Comparison of ENCODE assay signal across 17 cellular contexts in the genomic region with DNA sequence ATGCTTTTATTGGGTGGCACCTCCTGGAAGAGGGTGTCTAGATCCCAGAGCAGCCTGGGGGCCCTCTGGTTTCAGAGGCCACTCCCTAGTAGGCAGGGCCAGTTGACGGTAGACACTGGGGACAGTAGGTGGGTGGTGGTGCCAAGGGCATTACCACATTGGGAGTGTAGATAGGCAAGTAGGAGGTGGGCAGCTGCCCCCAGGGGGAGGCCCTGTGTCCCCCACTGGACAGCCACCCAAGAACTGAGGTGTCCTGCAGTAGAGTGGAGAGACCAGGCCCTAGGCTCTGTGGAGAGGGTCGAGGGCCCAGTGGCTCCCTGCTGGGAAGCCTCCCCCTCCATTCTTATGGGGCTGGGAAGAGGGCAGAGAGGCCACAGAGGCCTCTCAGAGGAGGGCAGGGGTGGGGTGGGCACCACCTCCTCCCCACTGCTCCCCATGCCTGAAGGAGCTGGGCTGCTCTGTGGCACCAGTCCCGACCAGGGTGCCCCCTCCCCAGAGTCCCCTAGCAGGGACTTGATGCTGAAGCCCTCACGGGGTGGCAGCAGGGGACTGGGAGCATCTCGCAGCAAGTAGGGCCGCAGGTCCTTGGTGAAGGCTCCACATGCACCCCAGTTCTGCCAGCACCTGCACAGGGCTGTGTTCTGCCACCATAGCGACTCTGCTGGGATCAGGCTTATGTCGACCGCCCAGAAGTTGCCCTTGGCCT.
A peak's percentile ranks its signal among the peaks of the same experiment; 100 is the strongest.
DNase-seq lines count a peak whose midpoint lies in the region; TF ChIP-seq lines count a peak whose summit lies in the region.
"Had no signal": no experiment of that assay in that cellular context is flagged by ENCODE, and none has a peak within 500 bp of the region (broad histone marks: within the 10 kb centered on the region; RNA-seq: fewer than 3 reads in every experiment).

No MANE protein-coding gene starts in this region.

- H3K27ac ChIP-seq in neuronal stem cell (replicated peaks; ENCODE audit: low read length) (no peak overlapping the region), esophagus muscularis mucosa (replicated peaks in 1 of 4) (no peak overlapping the region)
- H3K27ac ChIP-seq: BLaER1 had no signal

- H2AK5ac ChIP-seq in neuronal stem cell (ENCODE audit: low read depth, low read length), result no peak overlapping the region

- intact Hi-C loops in esophagus muscularis mucosa (cut with DNase I), result no loop called here

- H2AFZ ChIP-seq in neuronal stem cell (ENCODE audit: low read length), result no peak overlapping the region

- TF ChIP-seq CTCF in chondrocyte (IDR thresholded peaks at IDR 0.05) (no peak), type B pancreatic cell (conservative IDR thresholded peaks at IDR 0.05) (no peak), esophagus muscularis mucosa (IDR thresholded peaks at IDR 0.05) (no peak)

- H3K4me1 ChIP-seq in neuronal stem cell (ENCODE audit: control insufficient read depth in 2 of 2, insufficient read depth in 1 of 2, low read depth in 1 of 2, low read length in 2 of 2) (no peaks in the 10 kb centered on the region), esophagus muscularis mucosa (no peaks in the 10 kb centered on the region)
- H3K4me1 ChIP-seq: BLaER1, HAP-1 had no signal

- TF ChIP-seq EP300 in esophagus muscularis mucosa (IDR thresholded peaks at IDR 0.05), result no peak

- H3K4me1 Mint-ChIP-seq in activated naive CD4-positive, alpha-beta T cell treated with anti-CD3 and anti-CD28 coated beads, Interleukin-2, amount 10 ng/mL, durations not matched to agents 7 days and 5 days, result no peaks in the 10 kb centered on the region
- H3K4me1 Mint-ChIP-seq in chondrocyte (ENCODE audit: low read depth) (peaks cover 6% of the 10 kb centered on the region), type B pancreatic cell (ENCODE audit: unreplicated experiment) (no peaks in the 10 kb centered on the region)

- H3K9ac ChIP-seq in neuronal stem cell (ENCODE audit: low read depth, low read length, poor library complexity), result no peak overlapping the region
- H3K9ac ChIP-seq: BLaER1 had no signal

- no peak for TF ChIP-seq POLR2A in esophagus muscularis mucosa (IDR thresholded peaks at IDR 0.05; ENCODE audit: low read depth)

- no peak overlapping the region for H3K27ac Mint-ChIP-seq in activated naive CD4-positive, alpha-beta T cell treated with anti-CD3 and anti-CD28 coated beads, Interleukin-2, amount 10 ng/mL, durations not matched to agents 7 days and 5 days
- H3K27ac Mint-ChIP-seq in chondrocyte (ENCODE audit: unreplicated experiment) (no peak overlapping the region), type B pancreatic cell (no peak overlapping the region)
- H3K27ac Mint-ChIP-seq: CD8-positive, alpha-beta T cell had no signal

- H2BK120ac ChIP-seq in neuronal stem cell (ENCODE audit: low read depth, low read length), result no peak overlapping the region

- H3K14ac ChIP-seq in neuronal stem cell (ENCODE audit: low read length), result peak overlapping the region; percentile 21

- no peak overlapping the region for H3K23ac ChIP-seq in neuronal stem cell (ENCODE audit: low read depth, low read length, poor library complexity)

- no peaks in the 10 kb centered on the region for H3K27me3 Mint-ChIP-seq in activated naive CD4-positive, alpha-beta T cell treated with anti-CD3 and anti-CD28 coated beads, Interleukin-2, amount 10 ng/mL, durations not matched to agents 7 days and 5 days
- no peaks in the 10 kb centered on the region for H3K27me3 Mint-ChIP-seq in chondrocyte (ENCODE audit: low read depth)
- no peaks in the 10 kb centered on the region for H3K27me3 Mint-ChIP-seq in type B pancreatic cell

- CTCF ChIA-PET in activated naive CD4-positive, alpha-beta T cell treated with anti-CD3 and anti-CD28 coated beads, Interleukin-2, amount 10 ng/mL, durations not matched to agents 7 days and 5 days (lab: Charles Lee), result no interaction called here

- no peak overlapping the region for H4K91ac ChIP-seq in neuronal stem cell (ENCODE audit: low read depth, low read length, poor library complexity)

- H4K8ac ChIP-seq in neuronal stem cell (ENCODE audit: low read depth, low read length), result peak overlapping the region; percentile 65

- no peaks in the 10 kb centered on the region for H3K9me3 Mint-ChIP-seq in activated naive CD4-positive, alpha-beta T cell treated with anti-CD3 and anti-CD28 coated beads, Interleukin-2, amount 10 ng/mL, durations not matched to agents 7 days and 5 days
- H3K9me3 Mint-ChIP-seq in chondrocyte (ENCODE audit: low read depth) (no peaks in the 10 kb centered on the region), type B pancreatic cell (no peaks in the 10 kb centered on the region)
- H3K9me3 Mint-ChIP-seq: CD8-positive, alpha-beta T cell had no signal

- H3K18ac ChIP-seq in neuronal stem cell (ENCODE audit: low read length), result peak overlapping the region; percentile 52

- no peak overlapping the region for H3K4me3 Mint-ChIP-seq in activated naive CD4-positive, alpha-beta T cell treated with anti-CD3 and anti-CD28 coated beads, Interleukin-2, amount 10 ng/mL, durations not matched to agents 7 days and 5 days
- H3K4me3 Mint-ChIP-seq in chondrocyte (ENCODE audit: unreplicated experiment) (no peak overlapping the region), type B pancreatic cell (no peak overlapping the region)
- H3K4me3 Mint-ChIP-seq: CD8-positive, alpha-beta T cell had no signal

- H3K79me1 ChIP-seq in neuronal stem cell (ENCODE audit: low read depth, low read length), result no peaks in the 10 kb centered on the region

- H3K36me3 ChIP-seq in neuronal stem cell (replicated peaks in 1 of 2; ENCODE audit: control insufficient read depth in 2 of 2, insufficient read depth in 2 of 2, low read length in 2 of 2), result no peaks in the 10 kb centered on the region
- no peaks in the 10 kb centered on the region for H3K36me3 ChIP-seq in esophagus muscularis mucosa
- H3K36me3 ChIP-seq: BLaER1, HAP-1 had no signal

- no peaks in the 10 kb centered on the region for H3K36me3 Mint-ChIP-seq in activated naive CD4-positive, alpha-beta T cell treated with anti-CD3 and anti-CD28 coated beads, Interleukin-2, amount 10 ng/mL, durations not matched to agents 7 days and 5 days
- H3K36me3 Mint-ChIP-seq in chondrocyte (ENCODE audit: low read depth), result peaks cover 2% of the 10 kb centered on the region
- H3K36me3 Mint-ChIP-seq in type B pancreatic cell, result no peaks in the 10 kb centered on the region
- H3K36me3 Mint-ChIP-seq: CD8-positive, alpha-beta T cell had no signal

- H2BK12ac ChIP-seq in neuronal stem cell (ENCODE audit: low read length), result no peak overlapping the region

- H3K4ac ChIP-seq in neuronal stem cell (ENCODE audit: low read length), result peak overlapping the region; percentile 76

- peak; percentile 4 for DNase-seq in activated naive CD4-positive, alpha-beta T cell treated with anti-CD3 and anti-CD28 coated beads, Interleukin-2, amount 50 U/mL, for 16 hours
- no peak for DNase-seq in activated naive CD4-positive, alpha-beta T cell treated with anti-CD3 and anti-CD28 coated beads, Interleukin-2, amount 10 ng/mL, durations not matched to agents 7 days and 5 days
- DNase-seq in chondrocyte (ENCODE audit: low spot score) (peak; percentile 81), neuronal stem cell (ENCODE audit: low spot score) (no peak), type B pancreatic cell (ENCODE audit: extremely low spot score, unreplicated experiment) (peak; percentile 42), esophagus muscularis mucosa (ENCODE audit: extremely low spot score) (no peak), NCI-H1930 (lab: John Stamatoyannopoulos, UW) (no peak), NCI-H2107 (lab: John Stamatoyannopoulos, UW) (no peak)
- DNase-seq: DMS79, NCI-H187 treated with DMSO at 0.1 percent for 48 hours, NCI-H2171, NCI-H446, OCI-M1 had no signal

- WGBS in neuronal stem cell (ENCODE audit: extremely low coverage in 2 of 2, insufficient read length in 2 of 2, insufficient replicate concordance in 1 of 2), 2 donors, result no CpG with 5 or more reads among the region's 9 CpGs
- WGBS in esophagus muscularis mucosa, result 83% methylated on average over 3 of the region's 9 CpGs

- no peak overlapping the region for H2BK15ac ChIP-seq in neuronal stem cell (ENCODE audit: low read length)

- H3K4me2 ChIP-seq in neuronal stem cell (ENCODE audit: insufficient read depth, low read length, poor library complexity, severe bottlenecking), result no peak overlapping the region
- H3K4me2 ChIP-seq: BLaER1 had no signal

- H3K4me3 ChIP-seq in neuronal stem cell (ENCODE audit: low read length in 2 of 2) (no peak overlapping the region), esophagus muscularis mucosa (no peak overlapping the region)
- H3K4me3 ChIP-seq: BLaER1, HAP-1, K562 had no signal

- peak overlapping the region; percentile 53 for H2BK5ac ChIP-seq in neuronal stem cell (ENCODE audit: low read length)

- H3K9me3 ChIP-seq in neuronal stem cell (replicated peaks in 1 of 2; ENCODE audit: control insufficient read depth in 2 of 2, insufficient read depth in 1 of 2, low read depth in 1 of 2, low read length in 2 of 2) (no peaks in the 10 kb centered on the region), esophagus muscularis mucosa (no peaks in the 10 kb centered on the region)
- H3K9me3 ChIP-seq: BLaER1, HAP-1 had no signal

- no peaks in the 10 kb centered on the region for H3K27me3 ChIP-seq in neuronal stem cell (ENCODE audit: control insufficient read depth in 3 of 3, insufficient read depth in 3 of 3, low read depth in 1 of 3, low read length in 3 of 3)
- no peaks in the 10 kb centered on the region for H3K27me3 ChIP-seq in esophagus muscularis mucosa
- H3K27me3 ChIP-seq: BLaER1 had no signal

Comparison
In these comparisons a context has a peak if more than half of its experiments do, and no peak if none do; other contexts are left out.
1. DNase-seq: peak in activated naive CD4-positive, alpha-beta T cell treated with anti-CD3 and anti-CD28 coated beads, Interleukin-2, amount 50 U/mL, for 16 hours (single experiment), chondrocyte (single experiment) and type B pancreatic cell (single experiment); none in activated naive CD4-positive, alpha-beta T cell treated with anti-CD3 and anti-CD28 coated beads, Interleukin-2, amount 10 ng/mL, durations not matched to agents 7 days and 5 days (single experiment), neuronal stem cell (single experiment), esophagus muscularis mucosa (single experiment), NCI-H1930 (0 of 2) and NCI-H2107 (single experiment).